Comparison of ENCODE assay signal across 26 cellular contexts in the genomic region with DNA sequence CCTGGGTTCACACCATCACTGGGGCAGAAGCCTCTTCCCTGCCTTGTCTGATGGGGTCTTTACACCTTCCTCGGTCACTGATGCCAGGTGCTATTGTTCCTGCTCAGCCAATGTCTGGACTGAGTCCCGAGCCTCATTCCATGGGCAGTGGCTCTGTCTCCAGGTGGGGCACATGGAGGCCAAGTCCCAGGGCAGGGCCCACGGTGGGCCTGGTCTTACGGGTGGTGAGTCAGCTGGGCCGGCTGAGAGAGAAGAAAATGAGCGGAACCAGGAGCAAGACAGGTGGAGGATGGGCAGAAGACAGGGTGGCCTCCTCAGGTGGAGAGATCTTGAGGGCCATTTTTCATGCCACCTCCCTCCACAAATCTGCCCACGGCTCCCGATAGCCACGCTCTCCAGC.
DNase-seq lines count a peak whose midpoint lies in the region; ATAC-seq, FAIRE-seq and TF ChIP-seq lines count a peak whose summit lies in the region.
"Had no signal": no experiment of that assay in that cellular context is flagged by ENCODE, and none has a peak within 500 bp of the region (broad histone marks: within the 10 kb centered on the region; RNA-seq: fewer than 3 reads in every experiment).

No MANE protein-coding gene starts in this region.

- no peak for FAIRE-seq in H1 (lab: Jason Lieb, UNC)
- FAIRE-seq: GM18507, HepG2, K562, RCC 7860 had no signal

- ATAC-seq in GM21423 (IDR thresholded peaks at IDR 0.05; ENCODE audit: unreplicated experiment) = no peak
- ATAC-seq in GM21390 (IDR thresholded peaks at IDR 0.05; ENCODE audit: unreplicated experiment) = no peak
- ATAC-seq: HepG2, K562, Right ventricle myocardium inferior had no signal

- H3K36me3 Mint-ChIP-seq in type B pancreatic cell = no peaks in the 10 kb centered on the region
- H3K36me3 Mint-ChIP-seq: CD14-positive monocyte had no signal

- no peak overlapping the region for H4K5ac ChIP-seq in H1 (ENCODE audit: insufficient read length, low read depth, low read length)

- intact Hi-C loops in cardiac septum (cut with DNase I) = no loop called here
- intact Hi-C loops in ovary (cut with DNase I) = no loop called here

- H4K91ac ChIP-seq in H1 (replicated peaks; ENCODE audit: insufficient read length, low read length) = peak overlapping the region; percentile 66

- no peak overlapping the region for H3K4me2 ChIP-seq in H1 (ENCODE audit: insufficient read depth in 1 of 2, low read depth in 2 of 2, low read length in 2 of 2)
- no peak overlapping the region for H3K4me2 ChIP-seq in SK-N-SH

- H3K9me2 ChIP-seq in SK-N-SH = no peaks in the 10 kb centered on the region

- H3K9me3 ChIP-seq in right atrium auricular region (no peaks in the 10 kb centered on the region), H1 (ENCODE audit: insufficient read depth in 2 of 2, low read depth in 1 of 2, low read length in 1 of 2) (no peaks in the 10 kb centered on the region), ovary (no peaks in the 10 kb centered on the region), SK-N-SH (no peaks in the 10 kb centered on the region)
- H3K9me3 ChIP-seq: MG63 had no signal

- no peak overlapping the region for H4K8ac ChIP-seq in H1 (ENCODE audit: extremely low read depth, insufficient read depth, low read length)

- peaks cover 8% of the 10 kb centered on the region for H3K27me3 Mint-ChIP-seq in type B pancreatic cell

- H3K4me3 ChIP-seq in right atrium auricular region (no peak overlapping the region), H1 (ENCODE audit: extremely low read depth in 1 of 4, insufficient read depth in 2 of 4, low read depth in 3 of 4, low read length in 4 of 4) (no peak overlapping the region), ovary (no peak overlapping the region), SK-N-SH (ENCODE audit: low read depth in 2 of 2, low read length in 1 of 2) (no peak overlapping the region)
- H3K4me3 ChIP-seq: K562, MG63 had no signal

- TF ChIP-seq EP300 in H1 (IDR thresholded peaks at IDR 0.05; ENCODE audit: borderline replicate concordance in 1 of 2, low read depth in 2 of 2, low read length in 2 of 2) (no peak), ovary (IDR thresholded peaks at IDR 0.05) (no peak), SK-N-SH (IDR thresholded peaks at IDR 0.05; ENCODE audit: borderline replicate concordance in 1 of 2, low read depth in 1 of 2, low read length in 1 of 2) (no peak)

- H3K9me3 Mint-ChIP-seq in type B pancreatic cell = no peaks in the 10 kb centered on the region
- H3K9me3 Mint-ChIP-seq: CD14-positive monocyte, HFFc6 had no signal

- H2BK15ac ChIP-seq in H1 (ENCODE audit: low read length) = no peak overlapping the region

- H3K23ac ChIP-seq in H1 (ENCODE audit: insufficient read length) = no peak overlapping the region

- POLR2A ChIA-PET in H1 (lab: Charles Lee; ENCODE audit: partially characterized antibody) (no interaction called here), SK-N-SH (lab: Yijun Ruan, JAX) (no interaction called here)

- no peaks in the 10 kb centered on the region for H3K36me3 ChIP-seq in right atrium auricular region
- no peaks in the 10 kb centered on the region for H3K36me3 ChIP-seq in H1 (ENCODE audit: control insufficient read depth in 2 of 4, insufficient read depth in 4 of 4, low read length in 3 of 4)
- no peaks in the 10 kb centered on the region for H3K36me3 ChIP-seq in ovary
- H3K36me3 ChIP-seq in SK-N-SH (replicated peaks in 1 of 2; ENCODE audit: control insufficient read depth in 1 of 2, insufficient read depth in 2 of 2, low read length in 1 of 2) = no peaks in the 10 kb centered on the region
- H3K36me3 ChIP-seq: MG63 had no signal

- 94% methylated on average over 9 of the region's 9 CpGs; no CpG with 5 or more reads in 1 of the 2 experiments for WGBS in H1 (ENCODE audit: extremely low coverage in 1 of 2, insufficient coverage in 1 of 2, insufficient read length in 1 of 2, insufficient replicate concordance in 2 of 2, low coverage in 1 of 2, low lambda C conversion rate in 2 of 2, missing lambda C conversion rate in 1 of 2), 2 experiments
- WGBS in ovary, 3 donors = 87 to 94% (median 91%) methylated on average over 9 of the region's 9 CpGs
- 70% methylated on average over 9 of the region's 9 CpGs for WGBS in SK-N-SH (ENCODE audit: low lambda C conversion rate)

- H3K56ac ChIP-seq in H1 (replicated peaks; ENCODE audit: insufficient read length, low read depth, low read length) = no peak overlapping the region

- DNase-seq in cardiac septum (ENCODE audit: low spot score) = peak; percentile 44
- DNase-seq in right atrium auricular region (ENCODE audit: low spot score) = no peak
- no peak for DNase-seq in H1 (ENCODE audit: low read depth in 1 of 2, low spot score in 2 of 2)
- peak in 3 of 5 donors; percentile 8 to 21 (median 10) for DNase-seq in ovary
- DNase-seq in type B pancreatic cell (ENCODE audit: extremely low spot score, unreplicated experiment) = peak; percentile 59
- DNase-seq in SK-N-SH = no peak
- DNase-seq: AML-193, GDM1, H7, HFFc6, MG63, NCI-H1417, NCI-H1694 treated with DMSO at 0.1 percent for 48 hours, NCI-H2081 treated with DMSO at 0.1 percent for 48 hours, NCI-H2171 treated with DMSO at 0.1 percent for 48 hours, NCI-H446, NCI-H526 had no signal

- no peak overlapping the region for H2BK120ac ChIP-seq in H1 (replicated peaks; ENCODE audit: low read depth, low read length)

- H2BK5ac ChIP-seq in H1 (ENCODE audit: low read depth, low read length) = 0 out of 2 replicates have a peak overlapping the region, but pooled peaks have one; percentile 71

- no peak overlapping the region for H3K18ac ChIP-seq in H1 (ENCODE audit: extremely low read depth, low read length)

- no peak overlapping the region for H3K27ac Mint-ChIP-seq in type B pancreatic cell
- H3K27ac Mint-ChIP-seq: HFFc6 had no signal

- TF ChIP-seq CTCF in right atrium auricular region (IDR thresholded peaks at IDR 0.05) = no peak
- no peak for TF ChIP-seq CTCF in H1 (IDR thresholded peaks at IDR 0.05; ENCODE audit: control extremely low read depth in 1 of 3, insufficient read depth in 1 of 3, low read depth in 1 of 3, low read length in 3 of 3)
- TF ChIP-seq CTCF in ovary (IDR thresholded peaks at IDR 0.05) = no peak
- no peak for TF ChIP-seq CTCF in type B pancreatic cell (conservative IDR thresholded peaks at IDR 0.05)
- no peak for TF ChIP-seq CTCF in SK-N-SH (IDR thresholded peaks at IDR 0.05)

- no peak overlapping the region for H2AFZ ChIP-seq in H1 (ENCODE audit: low read length)
- H2AFZ ChIP-seq in SK-N-SH (ENCODE audit: low read depth) = no peak overlapping the region

- TF ChIP-seq POLR2A in H1 (IDR thresholded peaks at IDR 0.05; ENCODE audit: control extremely low read depth in 1 of 2, low read depth in 2 of 2, low read length in 2 of 2) (no peak), ovary (IDR thresholded peaks at IDR 0.05) (no peak)

- peak overlapping the region; percentile 36 for H3K4ac ChIP-seq in H1 (replicated peaks; ENCODE audit: insufficient read length, low read depth, low read length)

- H3K79me1 ChIP-seq in H1 (ENCODE audit: low read depth, low read length) = no peaks in the 10 kb centered on the region

- H2BK12ac ChIP-seq in H1 (ENCODE audit: low read depth, low read length) = peak overlapping the region; percentile 75; the same call in 1 of the 2 replicates

- H3K4me3 Mint-ChIP-seq in type B pancreatic cell = no peak overlapping the region
- H3K4me3 Mint-ChIP-seq: CD14-positive monocyte, HFFc6 had no signal

- H3K14ac ChIP-seq in H1 (ENCODE audit: insufficient read length) = no peak overlapping the region

- no peak overlapping the region for H3K27ac ChIP-seq in right atrium auricular region
- no peak overlapping the region for H3K27ac ChIP-seq in H1 (ENCODE audit: low read depth, low read length)
- no peak overlapping the region for H3K27ac ChIP-seq in ovary
- no peak overlapping the region for H3K27ac ChIP-seq in SK-N-SH (ENCODE audit: low read depth in 2 of 2, low read length in 1 of 2)
- H3K27ac ChIP-seq: HL-60 had no signal

- H3F3A ChIP-seq in SK-N-SH (replicated peaks; ENCODE audit: insufficient read depth) = no peaks in the 10 kb centered on the region

- H4K20me1 ChIP-seq in H1 (replicated peaks in 1 of 2; ENCODE audit: control insufficient read depth in 1 of 2, insufficient read depth in 2 of 2, low read length in 2 of 2) (no peaks in the 10 kb centered on the region), SK-N-SH (ENCODE audit: insufficient read depth) (no peaks in the 10 kb centered on the region)

- TF ChIP-seq RAD21 in H1 (IDR thresholded peaks at IDR 0.05 in 1 of 2, conservative IDR thresholded peaks at IDR 0.05 in 1 of 2; ENCODE audit: low read depth in 2 of 2, low read length in 2 of 2) (no peak), SK-N-SH (IDR thresholded peaks at IDR 0.05; ENCODE audit: low read length) (no peak)

- no peaks in the 10 kb centered on the region for H3K4me1 Mint-ChIP-seq in type B pancreatic cell (ENCODE audit: unreplicated experiment)

- CTCF ChIA-PET in H1 (lab: Charles Lee; ENCODE audit: partially characterized antibody) = interaction anchor here (1.1 to 5.7 kb wide), 8 partner anchors 17 to 148 kb away, joined by 3 to 30 read pairs (median 12); no protein-coding TSS in a partner anchor
- CTCF ChIA-PET in SK-N-SH (lab: Yijun Ruan, JAX) = interaction anchor here (1.1 to 5.8 kb wide), 2 partner anchors 10 to 206 kb away, joined by 4 to 42 read pairs; no protein-coding TSS in a partner anchor

- H3K23me2 ChIP-seq in H1 (ENCODE audit: low read depth, low read length) = no peaks in the 10 kb centered on the region; the same call in 1 of the 2 replicates

- peaks cover 0 to 10% of the 10 kb centered on the region in 2 donors for H3K4me1 ChIP-seq in right atrium auricular region
- peaks cover 0 to 17% (median 11%) of the 10 kb centered on the region in 4 experiments; a peak in 6 of 7 replicates for H3K4me1 ChIP-seq in H1 (replicated peaks in 1 of 4; ENCODE audit: control insufficient read depth in 3 of 4, insufficient read depth in 4 of 4, low read length in 3 of 4)
- H3K4me1 ChIP-seq in ovary (ENCODE audit: insufficient read depth) = no peaks in the 10 kb centered on the region
- peaks cover 9 to 26% of the 10 kb centered on the region in 2 experiments; a peak in 1 of 4 replicates for H3K4me1 ChIP-seq in SK-N-SH (ENCODE audit: control insufficient read depth in 1 of 2, insufficient read depth in 2 of 2, low read depth in 1 of 2, low read length in 1 of 2)

- no peak overlapping the region for H3K9ac ChIP-seq in H1 (replicated peaks in 1 of 4; ENCODE audit: extremely low read depth in 1 of 4, low read depth in 3 of 4, low read length in 3 of 4)
- no peak overlapping the region for H3K9ac ChIP-seq in SK-N-SH

- H2AK5ac ChIP-seq in H1 (ENCODE audit: low read depth, low read length) = peak overlapping the region; percentile 55; the same call in 1 of the 2 replicates

- H3K27me3 ChIP-seq in right atrium auricular region (no peaks in the 10 kb centered on the region), H1 (replicated peaks in 1 of 4; ENCODE audit: control insufficient read depth in 3 of 4, extremely low read depth in 1 of 4, insufficient read depth in 3 of 4, low read length in 3 of 4) (no peaks in the 10 kb centered on the region), ovary (no peaks in the 10 kb centered on the region), SK-N-SH (ENCODE audit: insufficient read depth) (no peaks in the 10 kb centered on the region)
- H3K27me3 ChIP-seq: MG63 had no signal

- H3K79me2 ChIP-seq in H1 (ENCODE audit: control insufficient read depth in 1 of 2, insufficient read depth in 2 of 2, low read length in 2 of 2) (no peaks in the 10 kb centered on the region), SK-N-SH (ENCODE audit: insufficient read depth) (no peaks in the 10 kb centered on the region)

- no peak overlapping the region for H2BK20ac ChIP-seq in H1 (ENCODE audit: low read length)

Comparison
In these comparisons a context has a peak if more than half of its experiments do, and no peak if none do; other contexts are left out.
1. DNase-seq: peak in cardiac septum (single experiment), ovary (3 of 5) and type B pancreatic cell (single experiment); none in right atrium auricular region (single experiment), H1 (0 of 2) and SK-N-SH (single experiment).